ENCODE assay signal across 1 cellular context in genomic region chr20:4299250-4299649, GRCh38.
TF ChIP-seq lines count a peak whose summit lies in the region.

No MANE protein-coding gene starts in this region.

TF ChIP-seq in HEK293, 187 proteins besides CTCF, POLR2A, EP300 and RAD21 (continued from another document):
- peak; percentile 83 for TF ChIP-seq ZNF513 (tag by site-specific recombination; IDR thresholded peaks at IDR 0.05)
